In genomic region chr18:48172226-48173006, GRCh38 we compare ENCODE assay signal across 21 cellular contexts.
A peak's percentile ranks its signal among the peaks of the same experiment; 100 is the strongest.
DNase-seq lines count a peak whose midpoint lies in the region; ATAC-seq, FAIRE-seq and TF ChIP-seq lines count a peak whose summit lies in the region.
"Had no signal": no experiment of that assay in that cellular context is flagged by ENCODE, and none has a peak within 500 bp of the region (broad histone marks: within the 10 kb centered on the region; RNA-seq: fewer than 3 reads in every experiment).

No MANE protein-coding gene starts in this region.

- H2BK120ac ChIP-seq in neuronal stem cell (ENCODE audit: low read depth, low read length): no peak overlapping the region

- POLR2A ChIA-PET in HEK293 (lab: Yijun Ruan, JAX): interaction anchor here (1.0 kb wide), 1 partner anchor 10 kb away, joined by 3 read pairs; no protein-coding TSS in a partner anchor

- TF ChIP-seq CTCF in HEK293 (tag by site-specific recombination; IDR thresholded peaks at IDR 0.05): no peak
- no peak for TF ChIP-seq CTCF in choroid plexus epithelial cell (conservative IDR thresholded peaks at IDR 0.05; ENCODE audit: low read depth, low read length)

- peak overlapping the region; percentile 10 for H3K23ac ChIP-seq in neuronal stem cell (ENCODE audit: low read depth, low read length, poor library complexity)

- H3K4ac ChIP-seq in neuronal stem cell (ENCODE audit: low read length): no peak overlapping the region

- CTCF ChIA-PET in HEK293 (lab: Yijun Ruan, JAX): interaction anchor here (1.1 kb wide), 1 partner anchor 10 kb away, joined by 4 read pairs; no protein-coding TSS in a partner anchor

- no peak for ATAC-seq in GM21515 (IDR thresholded peaks at IDR 0.05; ENCODE audit: unreplicated experiment)
- ATAC-seq: A549, Panc1, Right ventricle myocardium inferior had no signal

- no peak overlapping the region for H3K4me2 ChIP-seq in neuronal stem cell (ENCODE audit: insufficient read depth, low read length, poor library complexity, severe bottlenecking)
- H3K4me2 ChIP-seq: A549 had no signal

- no peak overlapping the region for H4K91ac ChIP-seq in neuronal stem cell (ENCODE audit: low read depth, low read length, poor library complexity)

- H3K4me3 ChIP-seq in HEK293 (ENCODE audit: low read depth, low read length) (no peak overlapping the region), choroid plexus epithelial cell (ENCODE audit: low read depth, low read length) (no peak overlapping the region), neuronal stem cell (ENCODE audit: low read length in 2 of 2) (no peak overlapping the region)
- H3K4me3 ChIP-seq: A549 had no signal

- no peaks in the 10 kb centered on the region for H3K79me1 ChIP-seq in neuronal stem cell (ENCODE audit: low read depth, low read length)

- H2BK5ac ChIP-seq in neuronal stem cell (ENCODE audit: low read length): no peak overlapping the region

- H3K9ac ChIP-seq in neuronal stem cell (ENCODE audit: low read depth, low read length, poor library complexity): no peak overlapping the region

- H3K27me3 ChIP-seq in neuronal stem cell (ENCODE audit: control insufficient read depth in 3 of 3, insufficient read depth in 3 of 3, low read depth in 1 of 3, low read length in 3 of 3): peaks cover 0 to 16% (median 0%) of the 10 kb centered on the region in 3 experiments
- H3K27me3 ChIP-seq: BE2C had no signal

- H3K27ac ChIP-seq in HEK293 (ENCODE audit: extremely low read depth, low read depth, low read length): no peak overlapping the region
- H3K27ac ChIP-seq in neuronal stem cell (replicated peaks; ENCODE audit: low read length): no peak overlapping the region
- H3K27ac ChIP-seq: A549 had no signal

- H2AFZ ChIP-seq in neuronal stem cell (ENCODE audit: low read length): no peak overlapping the region

- WGBS in neuronal stem cell (ENCODE audit: extremely low coverage in 2 of 2, insufficient read length in 2 of 2, insufficient replicate concordance in 1 of 2), 2 donors: no CpG with 5 or more reads among the region's 19 CpGs

- FAIRE-seq in RCC 7860 (lab: Jason Lieb, UNC): no peak
- FAIRE-seq: A549, D721Med, GM12891 had no signal

- no peaks in the 10 kb centered on the region for H3K36me3 ChIP-seq in HEK293 (ENCODE audit: control insufficient read depth in 2 of 2, insufficient read depth in 1 of 2, low read length in 2 of 2)
- no peaks in the 10 kb centered on the region for H3K36me3 ChIP-seq in neuronal stem cell (replicated peaks in 1 of 2; ENCODE audit: control insufficient read depth in 2 of 2, insufficient read depth in 2 of 2, low read length in 2 of 2)
- H3K36me3 ChIP-seq: BE2C had no signal

- DNase-seq in choroid plexus epithelial cell (ENCODE audit: low read depth) (peak; percentile 55), neuronal stem cell (ENCODE audit: low spot score) (no peak), EL (no peak), RCC 7860 (ENCODE audit: low spot score) (no peak)
- no peak for DNase-seq in stimulated activated naive CD4-positive, alpha-beta T cell treated with Interleukin-2 at 50 U/mL for 16 hours (lab: John Stamatoyannopoulos, UW)
- DNase-seq: BE2C, DMS53, Kasumi-1, NCI-H1417, NCI-H1694 treated with DMSO at 0.1 percent for 48 hours, NCI-H2081 treated with DMSO at 0.1 percent for 48 hours, NCI-H2171 treated with DMSO at 0.1 percent for 48 hours, NCI-H524 treated with DMSO at 0.1 percent for 48 hours, NCI-H82 had no signal

- no peak overlapping the region for H2BK15ac ChIP-seq in neuronal stem cell (ENCODE audit: low read length)

- no peak overlapping the region for H2BK12ac ChIP-seq in neuronal stem cell (ENCODE audit: low read length)

- H3K9me3 ChIP-seq in HEK293 (ENCODE audit: control insufficient read depth, insufficient read depth, low read depth, low read length) (no peaks in the 10 kb centered on the region), neuronal stem cell (replicated peaks in 1 of 2; ENCODE audit: control insufficient read depth in 2 of 2, insufficient read depth in 1 of 2, low read depth in 1 of 2, low read length in 2 of 2) (no peaks in the 10 kb centered on the region)
- H3K9me3 ChIP-seq: A549, BE2C had no signal

- peak overlapping the region; percentile 75 for H4K8ac ChIP-seq in neuronal stem cell (ENCODE audit: low read depth, low read length)

- no peaks in the 10 kb centered on the region for H3K4me1 ChIP-seq in HEK293 (ENCODE audit: control insufficient read depth, insufficient read depth, low read length)
- peaks cover 0 to 2% of the 10 kb centered on the region in 2 donors for H3K4me1 ChIP-seq in neuronal stem cell (ENCODE audit: control insufficient read depth in 2 of 2, insufficient read depth in 1 of 2, low read depth in 1 of 2, low read length in 2 of 2)
- H3K4me1 ChIP-seq: A549, BE2C had no signal

- H3K18ac ChIP-seq in neuronal stem cell (ENCODE audit: low read length): peak overlapping the region; percentile 73

- no peak overlapping the region for H3K14ac ChIP-seq in neuronal stem cell (ENCODE audit: low read length)

- H2AK5ac ChIP-seq in neuronal stem cell (ENCODE audit: low read depth, low read length): no peak overlapping the region

TF ChIP-seq in HEK293, 187 proteins besides CTCF, POLR2A, EP300 and RAD21 (continues in another document):
- TF ChIP-seq YY2 (tag by site-specific recombination; IDR thresholded peaks at IDR 0.05) (no peak), PRDM10 (tag by site-specific recombination; IDR thresholded peaks at IDR 0.05) (no peak), ZSCAN5A (tag by site-specific recombination; IDR thresholded peaks at IDR 0.05) (no peak), ZNF26 (tag by site-specific recombination; IDR thresholded peaks at IDR 0.05) (no peak), PBX3 (CRISPR knock-in tag; IDR thresholded peaks at IDR 0.05) (no peak), EGR2 (tag by site-specific recombination; IDR thresholded peaks at IDR 0.05; ENCODE audit: low read depth) (no peak), ZNF423 (tag by site-specific recombination; IDR thresholded peaks at IDR 0.05) (no peak)
